In the genomic region with DNA sequence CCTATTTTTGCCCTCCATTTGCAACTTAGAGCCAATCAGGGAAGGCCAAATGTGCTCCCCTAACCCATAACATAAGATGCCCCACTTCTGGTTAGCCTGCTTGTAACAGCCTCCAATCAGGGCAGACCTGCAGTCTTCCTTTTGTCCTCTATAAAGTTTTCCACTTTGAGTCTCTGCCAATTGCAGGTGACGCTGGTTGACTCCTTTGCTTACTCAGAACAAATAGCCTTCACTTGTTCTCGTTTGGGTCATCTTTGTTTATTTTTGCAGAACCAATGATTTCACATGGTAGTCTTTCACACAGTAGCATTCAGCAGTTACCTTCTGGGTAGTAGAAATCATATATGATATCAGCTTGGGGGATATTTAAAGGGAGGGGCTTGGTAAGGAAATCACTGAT, we compare ENCODE assay signal across 17 cellular contexts.
A peak's percentile ranks its signal among the peaks of the same experiment; 100 is the strongest.
DNase-seq lines count a peak whose midpoint lies in the region; TF ChIP-seq lines count a peak whose summit lies in the region.
"Had no signal": no experiment of that assay in that cellular context is flagged by ENCODE, and none has a peak within 500 bp of the region (broad histone marks: within the 10 kb centered on the region; RNA-seq: fewer than 3 reads in every experiment).

No MANE protein-coding gene starts in this region.

- TF ChIP-seq POLR2A in prostate gland (IDR thresholded peaks at IDR 0.05) = no peak
- TF ChIP-seq POLR2A in esophagus squamous epithelium (IDR thresholded peaks at IDR 0.05) = no peak
- no peak for TF ChIP-seq POLR2A in sigmoid colon (IDR thresholded peaks at IDR 0.05)

- TF ChIP-seq CTCF in OCI-LY3 (IDR thresholded peaks at IDR 0.05; ENCODE audit: low read depth, low read length) (no peak), prostate gland (IDR thresholded peaks at IDR 0.05) (no peak), endothelial cell (IDR thresholded peaks at IDR 0.05; ENCODE audit: unreplicated experiment) (no peak), esophagus squamous epithelium (IDR thresholded peaks at IDR 0.05) (no peak), sigmoid colon (IDR thresholded peaks at IDR 0.05) (no peak)

- peak overlapping the region; percentile 8; the same call in 1 of the 2 replicates for H2AFZ ChIP-seq in OCI-LY3 (ENCODE audit: low read depth, low read length)
- H2AFZ ChIP-seq: GM23338 had no signal

- peaks cover 12% of the 10 kb centered on the region for H3K4me1 ChIP-seq in OCI-LY3 (ENCODE audit: low read length)
- peaks cover 6% of the 10 kb centered on the region for H3K4me1 ChIP-seq in prostate gland (replicated peaks)
- no peaks in the 10 kb centered on the region for H3K4me1 ChIP-seq in esophagus squamous epithelium
- no peaks in the 10 kb centered on the region for H3K4me1 ChIP-seq in sigmoid colon
- H3K4me1 ChIP-seq: BLaER1 had no signal

- peak; percentile 5 for DNase-seq in SIG-M5 treated with dmso at 0.1 percent for 504 hours (lab: John Stamatoyannopoulos, UW; ENCODE audit: unreplicated experiment)
- no peak for DNase-seq in SIG-M5 (lab: John Stamatoyannopoulos, UW)
- DNase-seq in Caki2 (ENCODE audit: low read depth) = peak; percentile 12
- peak; percentile 67 for DNase-seq in prostate gland (ENCODE audit: low spot score)
- DNase-seq in endothelial cell (ENCODE audit: low spot score) = no peak
- DNase-seq in esophagus squamous epithelium (lab: John Stamatoyannopoulos, UW) = no peak
- no peak for DNase-seq in sigmoid colon
- DNase-seq: CD4-positive, CD25-positive, alpha-beta regulatory T cell; CD8-positive, alpha-beta memory T cell; COR-L47; HCEC 1CT had no signal

- peaks cover 3% of the 10 kb centered on the region for H3K4me1 Mint-ChIP-seq in endothelial cell (ENCODE audit: unreplicated experiment)
- H3K4me1 Mint-ChIP-seq: CD4-positive, CD25-positive, alpha-beta regulatory T cell; CD8-positive, alpha-beta memory T cell; GM23338; IgD-negative memory B cell had no signal

- H3K27me3 ChIP-seq in OCI-LY3 (ENCODE audit: low read depth, low read length) = no peaks in the 10 kb centered on the region
- H3K27me3 ChIP-seq in prostate gland (replicated peaks; ENCODE audit: insufficient read depth) = no peaks in the 10 kb centered on the region
- peaks cover 0 to 5% (median 0%) of the 10 kb centered on the region in 4 donors for H3K27me3 ChIP-seq in esophagus squamous epithelium
- H3K27me3 ChIP-seq in sigmoid colon = no peaks in the 10 kb centered on the region
- H3K27me3 ChIP-seq: BLaER1 had no signal

- WGBS in prostate gland = 13% methylated on average over 2 of the region's 2 CpGs
- WGBS in esophagus squamous epithelium, 2 donors = 20 to 28% methylated on average over 2 of the region's 2 CpGs
- 14 to 46% methylated on average over 2 of the region's 2 CpGs for WGBS in sigmoid colon, 2 donors

- no peaks in the 10 kb centered on the region for H3K9me3 Mint-ChIP-seq in endothelial cell (ENCODE audit: unreplicated experiment)
- H3K9me3 Mint-ChIP-seq: GM23338, IgD-negative memory B cell had no signal

- no peak overlapping the region for H3K27ac Mint-ChIP-seq in endothelial cell (ENCODE audit: unreplicated experiment)
- H3K27ac Mint-ChIP-seq: CD4-positive, CD25-positive, alpha-beta regulatory T cell; CD8-positive, alpha-beta memory T cell; GM23338; IgD-negative memory B cell had no signal

- no peak overlapping the region for H3K27ac ChIP-seq in OCI-LY3 (ENCODE audit: low read length)
- H3K27ac ChIP-seq in prostate gland = peak overlapping the region in 1 of 2 donors; percentile 41
- H3K27ac ChIP-seq in esophagus squamous epithelium = no peak overlapping the region
- no peak overlapping the region for H3K27ac ChIP-seq in sigmoid colon
- H3K27ac ChIP-seq: 22Rv1, BLaER1, HL-60 had no signal

- H3K36me3 ChIP-seq in OCI-LY3 (replicated peaks; ENCODE audit: low read depth, low read length) (no peaks in the 10 kb centered on the region), prostate gland (no peaks in the 10 kb centered on the region), esophagus squamous epithelium (no peaks in the 10 kb centered on the region), sigmoid colon (no peaks in the 10 kb centered on the region)
- H3K36me3 ChIP-seq: BLaER1 had no signal

- in situ Hi-C loops in Caki2 (cut with HindIII; ENCODE audit: low pct_unique_long_range_greater_than_20kb, low sequenced_read_pairs) = no loop called here

- H3K36me3 Mint-ChIP-seq in endothelial cell (ENCODE audit: low read depth, unreplicated experiment) = no peaks in the 10 kb centered on the region
- H3K36me3 Mint-ChIP-seq: CD4-positive, CD25-positive, alpha-beta regulatory T cell; CD8-positive, alpha-beta memory T cell; IgD-negative memory B cell had no signal

- no peak overlapping the region for H3K4me2 ChIP-seq in OCI-LY3 (ENCODE audit: low read length)
- H3K4me2 ChIP-seq: BLaER1, GM23338 had no signal

- no peak overlapping the region for H3K4me3 Mint-ChIP-seq in endothelial cell (ENCODE audit: unreplicated experiment)
- H3K4me3 Mint-ChIP-seq: CD4-positive, CD25-positive, alpha-beta regulatory T cell; CD8-positive, alpha-beta memory T cell; GM23338; IgD-negative memory B cell had no signal

- H3K9ac ChIP-seq in OCI-LY3 (ENCODE audit: low read length) = no peak overlapping the region
- H3K9ac ChIP-seq: BLaER1 had no signal

- H3K4me3 ChIP-seq in OCI-LY3 (ENCODE audit: low read length) (no peak overlapping the region), prostate gland (no peak overlapping the region), esophagus squamous epithelium (no peak overlapping the region), sigmoid colon (no peak overlapping the region)
- H3K4me3 ChIP-seq: BLaER1, GM23338 had no signal

- intact Hi-C loops in prostate gland (cut with DNase I) = no loop called here
- intact Hi-C loops in esophagus squamous epithelium (cut with DNase I) = no loop called here
- intact Hi-C loops in sigmoid colon (cut with DNase I) = no loop called here

- no peaks in the 10 kb centered on the region for H3K79me2 ChIP-seq in OCI-LY3 (ENCODE audit: low read length)

- no peaks in the 10 kb centered on the region; the same call in 1 of the 2 replicates for H3K9me3 ChIP-seq in OCI-LY3 (ENCODE audit: insufficient read depth, low read length)
- H3K9me3 ChIP-seq in prostate gland = no peaks in the 10 kb centered on the region
- no peaks in the 10 kb centered on the region for H3K9me3 ChIP-seq in esophagus squamous epithelium
- H3K9me3 ChIP-seq in sigmoid colon = no peaks in the 10 kb centered on the region
- H3K9me3 ChIP-seq: BLaER1 had no signal

- H4K20me1 ChIP-seq in OCI-LY3 (ENCODE audit: insufficient read depth, low read length) = no peaks in the 10 kb centered on the region
- H4K20me1 ChIP-seq: BLaER1 had no signal

- no peak for TF ChIP-seq EP300 in sigmoid colon (IDR thresholded peaks at IDR 0.05)

- H3K27me3 Mint-ChIP-seq in endothelial cell (ENCODE audit: unreplicated experiment) = peaks cover 2% of the 10 kb centered on the region

Comparison
In these comparisons a context has a peak if more than half of its experiments do, and no peak if none do; other contexts are left out.
1. DNase-seq: peak in SIG-M5 treated with dmso at 0.1 percent for 504 hours (single experiment), Caki2 (single experiment) and prostate gland (single experiment); none in SIG-M5 (single experiment), endothelial cell (single experiment), esophagus squamous epithelium (single experiment) and sigmoid colon (single experiment).